Comparison of ENCODE assay signal across 21 cellular contexts in the genomic region with DNA sequence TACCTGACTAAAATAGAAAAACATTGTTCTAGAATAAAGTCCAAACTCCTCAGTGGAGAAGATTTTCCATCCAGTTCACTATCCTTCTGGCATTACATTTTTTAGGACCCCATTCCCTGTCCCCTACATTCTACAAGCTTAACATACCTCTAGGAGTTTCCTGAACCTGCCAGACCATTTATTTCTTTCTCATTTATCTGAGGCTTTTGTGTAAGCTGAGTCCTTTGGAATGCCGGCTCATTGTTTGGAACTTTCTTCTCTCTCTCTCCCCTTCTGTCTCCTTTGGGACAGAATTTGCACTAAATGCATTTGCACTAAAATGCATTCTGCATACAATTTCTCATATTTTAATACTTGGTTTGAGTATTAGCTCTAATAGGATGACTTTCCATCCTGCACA.
DNase-seq lines count a peak whose midpoint lies in the region; ATAC-seq, FAIRE-seq and TF ChIP-seq lines count a peak whose summit lies in the region.
"Had no signal": no experiment of that assay in that cellular context is flagged by ENCODE, and none has a peak within 500 bp of the region (broad histone marks: within the 10 kb centered on the region; RNA-seq: fewer than 3 reads in every experiment).

No MANE protein-coding gene starts in this region.

- no peak for TF ChIP-seq RAD21 in H1 (IDR thresholded peaks at IDR 0.05 in 1 of 2, conservative IDR thresholded peaks at IDR 0.05 in 1 of 2; ENCODE audit: low read depth in 2 of 2, low read length in 2 of 2)

- H3K4me3 ChIP-seq in GM23338: no peak overlapping the region
- H3K4me3 ChIP-seq in H1 (ENCODE audit: extremely low read depth in 1 of 4, insufficient read depth in 2 of 4, low read depth in 3 of 4, low read length in 4 of 4): no peak overlapping the region
- no peak overlapping the region for H3K4me3 ChIP-seq in mesendoderm (ENCODE audit: low read length)
- H3K4me3 ChIP-seq: BLaER1, GM12878, GM23248 had no signal

- no peaks in the 10 kb centered on the region for H3K27me3 ChIP-seq in GM23338 (ENCODE audit: insufficient read depth)
- H3K27me3 ChIP-seq in H1 (replicated peaks in 1 of 4; ENCODE audit: control insufficient read depth in 3 of 4, extremely low read depth in 1 of 4, insufficient read depth in 3 of 4, low read length in 3 of 4): no peaks in the 10 kb centered on the region
- no peaks in the 10 kb centered on the region for H3K27me3 ChIP-seq in mesendoderm (ENCODE audit: insufficient read depth, low read length, poor library complexity)
- H3K27me3 ChIP-seq: BLaER1 had no signal

- no peak for TF ChIP-seq EP300 in H1 (IDR thresholded peaks at IDR 0.05; ENCODE audit: borderline replicate concordance in 1 of 2, low read depth in 2 of 2, low read length in 2 of 2)

- no peaks in the 10 kb centered on the region; the same call in 1 of the 2 replicates for H3K9me2 ChIP-seq in GM23338 (ENCODE audit: insufficient read depth)

- no peaks in the 10 kb centered on the region for H3K23me2 ChIP-seq in H1 (ENCODE audit: low read depth, low read length)

- H3K4me3 Mint-ChIP-seq in GM23338: no peak overlapping the region
- H3K4me3 Mint-ChIP-seq: B cell; CD4-positive, CD25-positive, alpha-beta regulatory T cell; CD8-positive, alpha-beta T cell had no signal

- H3K4ac ChIP-seq in H1 (replicated peaks; ENCODE audit: insufficient read length, low read depth, low read length) (no peak overlapping the region), mesendoderm (ENCODE audit: low read depth, low read length) (no peak overlapping the region)

- DNase-seq in GM23338 (ENCODE audit: low spot score): peak; percentile 67
- no peak for DNase-seq in H1 (ENCODE audit: low read depth in 1 of 2, low spot score in 2 of 2)
- DNase-seq in mesendoderm: peak; percentile 21
- DNase-seq in GM10248 (ENCODE audit: extremely low spot score): no peak
- DNase-seq: Caco-2; CD4-positive, CD25-positive, alpha-beta regulatory T cell; CD8-positive, alpha-beta T cell; DMS153; DND-41; GM23248; HCEC 1CT had no signal

- no peak overlapping the region; the same call in 1 of the 2 replicates for H3K27ac Mint-ChIP-seq in GM23338
- H3K27ac Mint-ChIP-seq: B cell; CD4-positive, CD25-positive, alpha-beta regulatory T cell; CD8-positive, alpha-beta T cell had no signal

- no peak overlapping the region for H2AFZ ChIP-seq in GM23338
- H2AFZ ChIP-seq in H1 (ENCODE audit: low read length): no peak overlapping the region
- H2AFZ ChIP-seq: GM23248 had no signal

- H3K36me3 Mint-ChIP-seq in GM23338 (ENCODE audit: low read depth): peaks cover 14% of the 10 kb centered on the region; the same call in 2 of the 3 replicates
- H3K36me3 Mint-ChIP-seq: CD4-positive, CD25-positive, alpha-beta regulatory T cell; CD8-positive, alpha-beta T cell had no signal

- H3K79me1 ChIP-seq in H1 (ENCODE audit: low read depth, low read length) (no peaks in the 10 kb centered on the region), mesendoderm (ENCODE audit: low read length) (no peaks in the 10 kb centered on the region)

- no peaks in the 10 kb centered on the region for H4K20me1 ChIP-seq in GM23338 (replicated peaks; ENCODE audit: insufficient read depth)
- no peaks in the 10 kb centered on the region for H4K20me1 ChIP-seq in H1 (replicated peaks in 1 of 2; ENCODE audit: control insufficient read depth in 1 of 2, insufficient read depth in 2 of 2, low read length in 2 of 2)
- H4K20me1 ChIP-seq: BLaER1 had no signal

- FAIRE-seq in H1 (lab: Jason Lieb, UNC): no peak
- FAIRE-seq: A204.1, G401.6, GM12878, H54 had no signal

- peak; percentile 71 for ATAC-seq in GM23338
- ATAC-seq in GM18868 (IDR thresholded peaks at IDR 0.05; ENCODE audit: unreplicated experiment): no peak
- no peak for ATAC-seq in HG02852 (IDR thresholded peaks at IDR 0.05; ENCODE audit: unreplicated experiment)
- ATAC-seq: CD8-positive, alpha-beta T cell; GM12878 had no signal

- H2BK120ac ChIP-seq in H1 (replicated peaks; ENCODE audit: low read depth, low read length) (no peak overlapping the region), mesendoderm (ENCODE audit: low read depth, low read length) (no peak overlapping the region)

- H3K27ac ChIP-seq in GM23338 (ENCODE audit: low read depth): no peak overlapping the region
- H3K27ac ChIP-seq in H1 (ENCODE audit: low read depth, low read length): no peak overlapping the region
- no peak overlapping the region for H3K27ac ChIP-seq in mesendoderm (ENCODE audit: low read depth, low read length)
- H3K27ac ChIP-seq: 22Rv1, BLaER1, C4-2B, GM23248 had no signal

- H4K5ac ChIP-seq in H1 (ENCODE audit: insufficient read length, low read depth, low read length) (no peak overlapping the region), mesendoderm (ENCODE audit: low read length) (no peak overlapping the region)

- H2BK15ac ChIP-seq in H1 (ENCODE audit: low read length): no peak overlapping the region
- H2BK15ac ChIP-seq in mesendoderm (replicated peaks; ENCODE audit: low read depth): no peak overlapping the region

- H2BK12ac ChIP-seq in H1 (ENCODE audit: low read depth, low read length): no peak overlapping the region

- H2AK5ac ChIP-seq in H1 (ENCODE audit: low read depth, low read length) (no peak overlapping the region), mesendoderm (ENCODE audit: low read length) (no peak overlapping the region)

- peaks cover 6 to 13% of the 10 kb centered on the region in 2 experiments; a peak in 1 of 4 replicates for H3K9me3 ChIP-seq in H1 (ENCODE audit: insufficient read depth in 2 of 2, low read depth in 1 of 2, low read length in 1 of 2)
- H3K9me3 ChIP-seq: BLaER1, Caco-2 had no signal

- H2BK5ac ChIP-seq in H1 (ENCODE audit: low read depth, low read length) (no peak overlapping the region), mesendoderm (ENCODE audit: low read length) (no peak overlapping the region)

- WGBS in H1 (ENCODE audit: extremely low coverage in 1 of 2, insufficient coverage in 1 of 2, insufficient read length in 1 of 2, insufficient replicate concordance in 2 of 2, low coverage in 1 of 2, low lambda C conversion rate in 2 of 2, missing lambda C conversion rate in 1 of 2), 2 experiments: 55% methylated on average over 1 of the region's 1 CpG; no CpG with 5 or more reads in 1 of the 2 experiments
- no CpG with 5 or more reads among the region's 1 CpG for WGBS in mesendoderm (ENCODE audit: extremely low coverage, insufficient coverage, low lambda C conversion rate)

- no peak overlapping the region for H2BK20ac ChIP-seq in H1 (ENCODE audit: low read length)

- H3K4me1 ChIP-seq in GM23338 (ENCODE audit: insufficient read depth): peaks cover 24% of the 10 kb centered on the region
- no peaks in the 10 kb centered on the region; a peak in 1 of 7 replicates for H3K4me1 ChIP-seq in H1 (replicated peaks in 1 of 4; ENCODE audit: control insufficient read depth in 3 of 4, insufficient read depth in 4 of 4, low read length in 3 of 4)
- H3K4me1 ChIP-seq in mesendoderm (ENCODE audit: control insufficient read depth, low read depth, low read length): no peaks in the 10 kb centered on the region
- H3K4me1 ChIP-seq: BLaER1, Caco-2 had no signal

- no peak overlapping the region for H3K14ac ChIP-seq in H1 (ENCODE audit: insufficient read length)

- peaks cover 11% of the 10 kb centered on the region for H3K4me1 Mint-ChIP-seq in GM23338
- H3K4me1 Mint-ChIP-seq: B cell; CD4-positive, CD25-positive, alpha-beta regulatory T cell had no signal

- no peak overlapping the region for H4K91ac ChIP-seq in H1 (replicated peaks; ENCODE audit: insufficient read length, low read length)

- H4K8ac ChIP-seq in H1 (ENCODE audit: extremely low read depth, insufficient read depth, low read length): no peak overlapping the region
- no peak overlapping the region for H4K8ac ChIP-seq in mesendoderm (ENCODE audit: low read depth, low read length)

- no peaks in the 10 kb centered on the region for H3K79me2 ChIP-seq in GM23338 (replicated peaks; ENCODE audit: insufficient read depth)
- H3K79me2 ChIP-seq in H1 (ENCODE audit: control insufficient read depth in 1 of 2, insufficient read depth in 2 of 2, low read length in 2 of 2): no peaks in the 10 kb centered on the region
- H3K79me2 ChIP-seq in mesendoderm (ENCODE audit: control insufficient read depth, insufficient read depth, low read length): no peaks in the 10 kb centered on the region

- no peak overlapping the region for H3K9ac ChIP-seq in H1 (replicated peaks in 1 of 4; ENCODE audit: extremely low read depth in 1 of 4, low read depth in 3 of 4, low read length in 3 of 4)
- H3K9ac ChIP-seq in mesendoderm (ENCODE audit: low read length): no peak overlapping the region
- H3K9ac ChIP-seq: BLaER1, GM23248 had no signal

- H3K18ac ChIP-seq in H1 (ENCODE audit: extremely low read depth, low read length) (no peak overlapping the region), mesendoderm (ENCODE audit: low read length) (no peak overlapping the region)

- CTCF ChIA-PET in H1 (lab: Charles Lee; ENCODE audit: partially characterized antibody): interaction anchor here (1.4 kb wide), 1 partner anchor 24 kb away, joined by 3 read pairs; no protein-coding TSS in a partner anchor
- CTCF ChIA-PET in GM10248 (lab: Yijun Ruan, JAX): no interaction called here

- H3K4me2 ChIP-seq in GM23338: no peak overlapping the region
- peak overlapping the region; percentile 12 to 37; a peak in 2 of 4 replicates for H3K4me2 ChIP-seq in H1 (ENCODE audit: insufficient read depth in 1 of 2, low read depth in 2 of 2, low read length in 2 of 2)
- no peak overlapping the region for H3K4me2 ChIP-seq in mesendoderm (ENCODE audit: low read length)
- H3K4me2 ChIP-seq: BLaER1 had no signal

- POLR2A ChIA-PET in H1 (lab: Charles Lee; ENCODE audit: partially characterized antibody) (no interaction called here), GM10248 (lab: Yijun Ruan, JAX) (no interaction called here)

- H3F3A ChIP-seq in GM23338 (replicated peaks; ENCODE audit: low read depth): no peaks in the 10 kb centered on the region

- TF ChIP-seq POLR2A in H1 (IDR thresholded peaks at IDR 0.05; ENCODE audit: control extremely low read depth in 1 of 2, low read depth in 2 of 2, low read length in 2 of 2): no peak

- H3K9me3 Mint-ChIP-seq in GM23338: peaks cover 20% of the 10 kb centered on the region; the same call in 2 of the 3 replicates

- H3K36me3 ChIP-seq in GM23338 (ENCODE audit: insufficient read depth): no peaks in the 10 kb centered on the region
- no peaks in the 10 kb centered on the region for H3K36me3 ChIP-seq in H1 (ENCODE audit: control insufficient read depth in 2 of 4, insufficient read depth in 4 of 4, low read length in 3 of 4)
- H3K36me3 ChIP-seq in mesendoderm (ENCODE audit: control insufficient read depth, insufficient read depth, low read length): no peaks in the 10 kb centered on the region
- H3K36me3 ChIP-seq: BLaER1 had no signal

- H3K27me3 Mint-ChIP-seq in GM23338 (ENCODE audit: insufficient read depth, low read depth, poor library complexity): peaks cover 2% of the 10 kb centered on the region
- H3K27me3 Mint-ChIP-seq: CD4-positive, CD25-positive, alpha-beta regulatory T cell had no signal

- H3K56ac ChIP-seq in H1 (replicated peaks; ENCODE audit: insufficient read length, low read depth, low read length) (no peak overlapping the region), mesendoderm (ENCODE audit: low read length) (no peak overlapping the region)

- TF ChIP-seq CTCF in GM23338 (conservative IDR thresholded peaks at IDR 0.05; ENCODE audit: low read depth in 2 of 2) (no peak), H1 (IDR thresholded peaks at IDR 0.05; ENCODE audit: control extremely low read depth in 1 of 3, insufficient read depth in 1 of 3, low read depth in 1 of 3, low read length in 3 of 3) (no peak), GM10248 (IDR thresholded peaks at IDR 0.05; ENCODE audit: control extremely low read depth, extremely low read depth, low read depth, missing control alignments) (no peak)

- no peak overlapping the region for H3K23ac ChIP-seq in H1 (ENCODE audit: insufficient read length)
- no peak overlapping the region for H3K23ac ChIP-seq in mesendoderm (ENCODE audit: low read length)

Comparison
In these comparisons a context has a peak if more than half of its experiments do, and no peak if none do; other contexts are left out.
1. DNase-seq: peak in GM23338 (single experiment) and mesendoderm (single experiment); none in H1 (0 of 2) and GM10248 (single experiment).
2. H3K4me2 ChIP-seq: peak in H1 (2 of 2); none in GM23338 (single experiment) and mesendoderm (single experiment).